ENCODE assay signal across 21 cellular contexts in genomic region chr7:81873559-81873958, GRCh38.
DNase-seq lines count a peak whose midpoint lies in the region; ATAC-seq and TF ChIP-seq lines count a peak whose summit lies in the region.
"Had no signal": no experiment of that assay in that cellular context is flagged by ENCODE, and none has a peak within 500 bp of the region (broad histone marks: within the 10 kb centered on the region; RNA-seq: fewer than 3 reads in every experiment).

No MANE protein-coding gene starts in this region.

- H3K4me1 Mint-ChIP-seq in type B pancreatic cell (ENCODE audit: unreplicated experiment), result no peaks in the 10 kb centered on the region
- H3K4me1 Mint-ChIP-seq: mesothelial cell of epicardium had no signal

- no peak overlapping the region for H3K27ac ChIP-seq in right cardiac atrium (ENCODE audit: low read length)
- H3K27ac ChIP-seq: coronary artery, epithelial cell of prostate, thoracic aorta had no signal

- no peaks in the 10 kb centered on the region for H3K4me1 ChIP-seq in adipocyte (ENCODE audit: control insufficient read depth, insufficient read depth, low read length)
- H3K4me1 ChIP-seq in right cardiac atrium (ENCODE audit: control insufficient read depth, insufficient read depth, low read length), result no peaks in the 10 kb centered on the region

- no peak overlapping the region for H3K4me3 Mint-ChIP-seq in type B pancreatic cell
- H3K4me3 Mint-ChIP-seq: mesothelial cell of epicardium had no signal

- H3K27me3 Mint-ChIP-seq in type B pancreatic cell, result no peaks in the 10 kb centered on the region

- H3K27ac Mint-ChIP-seq in type B pancreatic cell, result no peak overlapping the region
- H3K27ac Mint-ChIP-seq: mesothelial cell of epicardium had no signal

- peak; percentile 72 for DNase-seq in adipocyte (ENCODE audit: low read depth)
- DNase-seq in CD1c-positive myeloid dendritic cell (ENCODE audit: extremely low spot score), result no peak
- no peak for DNase-seq in right cardiac atrium
- DNase-seq in type B pancreatic cell (ENCODE audit: extremely low spot score, unreplicated experiment), result no peak
- DNase-seq in activated CD4-positive, alpha-beta T cell treated with anti-CD3 and anti-CD28 coated beads, Interleukin-2, amount 50 U/mL, for 1 hour, result no peak
- DNase-seq: activated gamma-delta T cell treated with Interleukin-2 at 50 U/mL for 16 hours, C1 segment of cervical spinal cord, DMS79, H7, NCI-H1436 treated with DMSO at 0.1 percent for 48 hours, NCI-H345, SHP77 treated with DMSO at 0.1 percent for 48 hours, T-helper 2 cell had no signal

- no peaks in the 10 kb centered on the region for H3K27me3 ChIP-seq in adipocyte (replicated peaks; ENCODE audit: control insufficient read depth, insufficient read depth, low read length)
- no peaks in the 10 kb centered on the region for H3K27me3 ChIP-seq in right cardiac atrium (ENCODE audit: control insufficient read depth, insufficient read depth)

- intact Hi-C loops in right cardiac atrium (cut with DNase I), result no loop called here

- TF ChIP-seq CTCF in type B pancreatic cell (conservative IDR thresholded peaks at IDR 0.05), result no peak

- no peaks in the 10 kb centered on the region for H3K36me3 ChIP-seq in adipocyte (ENCODE audit: control insufficient read depth, insufficient read depth, low read length, severe bottlenecking)
- H3K36me3 ChIP-seq: thoracic aorta had no signal

- no peak overlapping the region for H3K9ac ChIP-seq in adipocyte (ENCODE audit: low read length)

- H3K36me3 Mint-ChIP-seq in type B pancreatic cell, result no peaks in the 10 kb centered on the region
- H3K36me3 Mint-ChIP-seq: mesothelial cell of epicardium had no signal

- H3K9me3 ChIP-seq in adipocyte (ENCODE audit: control insufficient read depth, low read length) (no peaks in the 10 kb centered on the region), right cardiac atrium (ENCODE audit: control insufficient read depth, low read length) (no peaks in the 10 kb centered on the region)
- H3K9me3 ChIP-seq: thoracic aorta had no signal

- H3K9me3 Mint-ChIP-seq in type B pancreatic cell, result no peaks in the 10 kb centered on the region

- 76% methylated on average over 3 of the region's 3 CpGs for WGBS in right cardiac atrium

- ATAC-seq in GM19324 (IDR thresholded peaks at IDR 0.05; ENCODE audit: low FRiP score, unreplicated experiment) (peak; percentile 71), HG02938 (IDR thresholded peaks at IDR 0.05; ENCODE audit: unreplicated experiment) (peak; percentile 37), right cardiac atrium (no peak)
- ATAC-seq: activated CD4-positive, CD25-positive, alpha-beta regulatory T cell treated with anti-CD3 and anti-CD28 coated beads, Interleukin-2, amount 50 U/mL, for 24 hours; sciatic nerve had no signal

- no peak overlapping the region for H3K4me3 ChIP-seq in adipocyte (ENCODE audit: low read length)
- H3K4me3 ChIP-seq in right cardiac atrium (ENCODE audit: low read length), result no peak overlapping the region
- H3K4me3 ChIP-seq: coronary artery, thoracic aorta had no signal

Comparison
In these comparisons a context has a peak if more than half of its experiments do, and no peak if none do; other contexts are left out.
1. ATAC-seq: peak in GM19324 (single experiment) and HG02938 (single experiment); none in right cardiac atrium (0 of 2).